ENCODE assay signal across 9 cellular contexts in genomic region chr22:39254122-39254521, GRCh38. TPM values are rescaled to one million over a fixed set of nuclear protein-coding genes. Genes with fewer than 3 reads are reported as not detected.
DNase-seq lines count a peak whose midpoint lies in the region; ATAC-seq and TF ChIP-seq lines count a peak whose summit lies in the region.
"Had no signal": no experiment of that assay in that cellular context is flagged by ENCODE, and none has a peak within 500 bp of the region (broad histone marks: within the 10 kb centered on the region; RNA-seq: fewer than 3 reads in every experiment).

No MANE protein-coding gene starts in this region.

- peaks cover 26% of the 10 kb centered on the region for H3K4me1 Mint-ChIP-seq in activated CD4-positive, alpha-beta T cell treated with anti-CD3 and anti-CD28 coated beads, Interleukin-2, amount 10 ng/mL, durations not matched to agents 24 days and 14 days
- H3K4me1 Mint-ChIP-seq in chondrocyte (ENCODE audit: low read depth): peaks cover 41% of the 10 kb centered on the region

- H3K36me3 ChIP-seq in lower lobe of right lung: no peaks in the 10 kb centered on the region
- H3K36me3 ChIP-seq in tibial artery: no peaks in the 10 kb centered on the region
- no peaks in the 10 kb centered on the region for H3K36me3 ChIP-seq in Peyer's patch

- H3K4me3 ChIP-seq in lower lobe of right lung: no peak overlapping the region
- no peak overlapping the region for H3K4me3 ChIP-seq in tibial artery
- no peak overlapping the region for H3K4me3 ChIP-seq in Peyer's patch

- ATAC-seq in lower lobe of right lung (no peak), HG03097 (IDR thresholded peaks at IDR 0.05; ENCODE audit: low FRiP score, unreplicated experiment) (no peak)

- intact Hi-C loops in activated CD4-positive, alpha-beta T cell treated with anti-CD3 and anti-CD28 coated beads, Interleukin-2, amount 10 ng/mL, durations not matched to agents 24 days and 14 days (cut with micrococcal nuclease): no loop called here
- intact Hi-C loops in lower lobe of right lung (cut with DNase I) (no loop called here), tibial artery (cut with DNase I; ENCODE audit: low total_unique reads) (no loop called here)

- H3K27me3 ChIP-seq in lower lobe of right lung (ENCODE audit: low read depth): peaks cover 11% of the 10 kb centered on the region
- H3K27me3 ChIP-seq in tibial artery: peaks cover 0 to 37% of the 10 kb centered on the region in 2 donors
- H3K27me3 ChIP-seq in Peyer's patch: peaks cover 0 to 3% of the 10 kb centered on the region in 2 donors

- TF ChIP-seq CTCF in chondrocyte (IDR thresholded peaks at IDR 0.05) (no peak), lower lobe of right lung (IDR thresholded peaks at IDR 0.05) (no peak), tibial artery (IDR thresholded peaks at IDR 0.05) (no peak), Peyer's patch (IDR thresholded peaks at IDR 0.05) (no peak)

- peak overlapping the region; percentile 73 for H3K27ac ChIP-seq in lower lobe of right lung
- H3K27ac ChIP-seq in tibial artery: peak overlapping the region; percentile 40 to 46
- H3K27ac ChIP-seq in Peyer's patch: no peak overlapping the region

- H3K36me3 Mint-ChIP-seq in activated CD4-positive, alpha-beta T cell treated with anti-CD3 and anti-CD28 coated beads, Interleukin-2, amount 10 ng/mL, durations not matched to agents 24 days and 14 days (ENCODE audit: low read depth): no peaks in the 10 kb centered on the region
- H3K36me3 Mint-ChIP-seq in chondrocyte (ENCODE audit: low read depth): no peaks in the 10 kb centered on the region

- peak overlapping the region; percentile 73 for H3K4me3 Mint-ChIP-seq in activated CD4-positive, alpha-beta T cell treated with anti-CD3 and anti-CD28 coated beads, Interleukin-2, amount 10 ng/mL, durations not matched to agents 24 days and 14 days
- no peak overlapping the region for H3K4me3 Mint-ChIP-seq in chondrocyte (ENCODE audit: unreplicated experiment)

- H3K4me1 ChIP-seq in lower lobe of right lung: peaks cover 55% of the 10 kb centered on the region
- peaks cover 0 to 38% (median 30%) of the 10 kb centered on the region in 4 donors for H3K4me1 ChIP-seq in tibial artery
- H3K4me1 ChIP-seq in Peyer's patch: peaks cover 0 to 22% (median 6%) of the 10 kb centered on the region in 4 donors

- peaks cover 6% of the 10 kb centered on the region for H3K27me3 Mint-ChIP-seq in activated CD4-positive, alpha-beta T cell treated with anti-CD3 and anti-CD28 coated beads, Interleukin-2, amount 10 ng/mL, durations not matched to agents 24 days and 14 days
- H3K27me3 Mint-ChIP-seq in chondrocyte (ENCODE audit: low read depth): no peaks in the 10 kb centered on the region

- peak overlapping the region; percentile 37 for H3K27ac Mint-ChIP-seq in activated CD4-positive, alpha-beta T cell treated with anti-CD3 and anti-CD28 coated beads, Interleukin-2, amount 10 ng/mL, durations not matched to agents 24 days and 14 days
- peak overlapping the region; percentile 45 for H3K27ac Mint-ChIP-seq in chondrocyte (ENCODE audit: unreplicated experiment)

- DNase-seq in activated CD4-positive, alpha-beta T cell treated with anti-CD3 and anti-CD28 coated beads, Interleukin-2, amount 10 ng/mL, durations not matched to agents 24 days and 14 days: no peak
- DNase-seq in activated CD4-positive, alpha-beta T cell treated with anti-CD3 and anti-CD28 coated beads, Interleukin-2, amount 50 U/mL, for 1 hour: no peak
- DNase-seq in chondrocyte (ENCODE audit: low spot score) (no peak), lower lobe of right lung (no peak), tibial artery (no peak), Peyer's patch (no peak)
- no peak for DNase-seq in activated T-cell treated with anti-CD3 and anti-CD28 coated beads, Interleukin-2, amount 50 U/mL, for 1 hour
- DNase-seq: DMS79 had no signal

- TF ChIP-seq POLR2A in Peyer's patch (IDR thresholded peaks at IDR 0.05): no peak

- no peaks in the 10 kb centered on the region for H3K9me3 Mint-ChIP-seq in activated CD4-positive, alpha-beta T cell treated with anti-CD3 and anti-CD28 coated beads, Interleukin-2, amount 10 ng/mL, durations not matched to agents 24 days and 14 days
- H3K9me3 Mint-ChIP-seq in chondrocyte (ENCODE audit: low read depth): no peaks in the 10 kb centered on the region

- H3K9me3 ChIP-seq in lower lobe of right lung (no peaks in the 10 kb centered on the region), tibial artery (no peaks in the 10 kb centered on the region), Peyer's patch (no peaks in the 10 kb centered on the region)

RNA-seq across cellular contexts. Expression of gene PDGFB, which starts 9.3 kb away (rescaled TPM):
- 2.2 and 2.3 TPM in 2 replicates for total RNA-seq in activated CD4-positive, alpha-beta T cell treated with anti-CD3 and anti-CD28 coated beads, Interleukin-2, amount 10 ng/mL, durations not matched to agents 24 days and 14 days
- total RNA-seq in chondrocyte (10.5 to 16.9 TPM (median 16.5 TPM) in 3 replicates), lower lobe of right lung (30.5 TPM), Peyer's patch (10 to 100 TPM in 1 of 4 donors, 1 to 10 TPM in 3; 1.8 to 10.7 (median 3.8) TPM)

Comparison
In these comparisons a context has a peak if more than half of its experiments do, and no peak if none do; other contexts are left out.
1. H3K27ac ChIP-seq: peak in lower lobe of right lung (single experiment) and tibial artery (2 of 2); none in Peyer's patch (0 of 4).